ENCODE assay signal across 2 cellular contexts in genomic region chr1:15070145-15070748, GRCh38.
TF ChIP-seq lines count a peak whose summit lies in the region.

No MANE protein-coding gene starts in this region.

TF ChIP-seq in SK-N-SH, 30 proteins besides CTCF, POLR2A, EP300 and RAD21 (continued from another document):
- TF ChIP-seq, protein P1, sequence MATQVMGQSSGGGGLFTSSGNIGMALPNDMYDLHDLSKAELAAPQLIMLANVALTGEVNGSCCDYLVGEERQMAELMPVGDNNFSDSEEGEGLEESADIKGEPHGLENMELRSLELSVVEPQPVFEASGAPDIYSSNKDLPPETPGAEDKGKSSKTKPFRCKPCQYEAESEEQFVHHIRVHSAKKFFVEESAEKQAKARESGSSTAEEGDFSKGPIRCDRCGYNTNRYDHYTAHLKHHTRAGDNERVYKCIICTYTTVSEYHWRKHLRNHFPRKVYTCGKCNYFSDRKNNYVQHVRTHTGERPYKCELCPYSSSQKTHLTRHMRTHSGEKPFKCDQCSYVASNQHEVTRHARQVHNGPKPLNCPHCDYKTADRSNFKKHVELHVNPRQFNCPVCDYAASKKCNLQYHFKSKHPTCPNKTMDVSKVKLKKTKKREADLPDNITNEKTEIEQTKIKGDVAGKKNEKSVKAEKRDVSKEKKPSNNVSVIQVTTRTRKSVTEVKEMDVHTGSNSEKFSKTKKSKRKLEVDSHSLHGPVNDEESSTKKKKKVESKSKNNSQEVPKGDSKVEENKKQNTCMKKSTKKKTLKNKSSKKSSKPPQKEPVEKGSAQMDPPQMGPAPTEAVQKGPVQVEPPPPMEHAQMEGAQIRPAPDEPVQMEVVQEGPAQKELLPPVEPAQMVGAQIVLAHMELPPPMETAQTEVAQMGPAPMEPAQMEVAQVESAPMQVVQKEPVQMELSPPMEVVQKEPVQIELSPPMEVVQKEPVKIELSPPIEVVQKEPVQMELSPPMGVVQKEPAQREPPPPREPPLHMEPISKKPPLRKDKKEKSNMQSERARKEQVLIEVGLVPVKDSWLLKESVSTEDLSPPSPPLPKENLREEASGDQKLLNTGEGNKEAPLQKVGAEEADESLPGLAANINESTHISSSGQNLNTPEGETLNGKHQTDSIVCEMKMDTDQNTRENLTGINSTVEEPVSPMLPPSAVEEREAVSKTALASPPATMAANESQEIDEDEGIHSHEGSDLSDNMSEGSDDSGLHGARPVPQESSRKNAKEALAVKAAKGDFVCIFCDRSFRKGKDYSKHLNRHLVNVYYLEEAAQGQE (IDR thresholded peaks at IDR 0.05; ENCODE audit: low read depth, low read length), result peak; percentile 67; the same call in 1 of the 2 replicates
- TF ChIP-seq SIN3A (IDR thresholded peaks at IDR 0.05; ENCODE audit: borderline replicate concordance, low read depth, low read length), result no peak

TF ChIP-seq in Ishikawa, 13 proteins besides CTCF, POLR2A, EP300 and RAD21 (continued from another document):
- TF ChIP-seq, protein P1 (IDR thresholded peaks at IDR 0.05; ENCODE audit: low read depth), result peak; percentile 59; the same call in 1 of the 2 replicates
